In genomic region chr9:110517483-110517882, GRCh38 we compare ENCODE assay signal across 25 cellular contexts.
"Had no signal": no experiment of that assay in that cellular context is flagged by ENCODE, and none has a peak within 500 bp of the region (broad histone marks: within the 10 kb centered on the region; RNA-seq: fewer than 3 reads in every experiment).

No MANE protein-coding gene starts in this region.

- H3K27ac ChIP-seq: colonic mucosa, coronary artery, dorsolateral prefrontal cortex, epithelial cell of prostate, esophagus muscularis mucosa, esophagus squamous epithelium, foreskin keratinocyte, gastrocnemius medialis, gastroesophageal sphincter, heart left ventricle, heart right ventricle had no signal

- H3K4me1 ChIP-seq: colonic mucosa, esophagus squamous epithelium, foreskin keratinocyte had no signal

- H3K9me3 ChIP-seq: colonic mucosa, esophagus muscularis mucosa, esophagus squamous epithelium, gastrocnemius medialis, gastroesophageal sphincter, heart left ventricle, heart right ventricle had no signal

- H3K36me3 ChIP-seq: colonic mucosa, esophagus muscularis mucosa, esophagus squamous epithelium, gastrocnemius medialis, gastroesophageal sphincter had no signal

- H3K27me3 ChIP-seq: colonic mucosa, dorsolateral prefrontal cortex, esophagus muscularis mucosa, esophagus squamous epithelium, gastrocnemius medialis, gastroesophageal sphincter, heart left ventricle had no signal

- FAIRE-seq: endometrium, endothelial cell of umbilical vein had no signal

- H3K4me3 ChIP-seq: colonic mucosa, coronary artery, dorsolateral prefrontal cortex, esophagus muscularis mucosa, esophagus squamous epithelium, gastrocnemius medialis, gastroesophageal sphincter, heart left ventricle, heart right ventricle had no signal

- DNase-seq: colonic mucosa; cortex of kidney; dermis blood vessel endothelial cell; dorsolateral prefrontal cortex; effector CD4-positive, alpha-beta T cell; effector CD8-positive, alpha-beta T cell; effector memory CD4-positive, alpha-beta T cell; effector memory CD8-positive, alpha-beta T cell; endodermal cell; erythroblast; esophagus squamous epithelium; foreskin fibroblast; foreskin keratinocyte; foreskin melanocyte; gastrocnemius medialis; glutamatergic neuron; head of caudate nucleus; heart left ventricle; heart right ventricle had no signal
